ENCODE assay signal across 2 cellular contexts in the genomic region with DNA sequence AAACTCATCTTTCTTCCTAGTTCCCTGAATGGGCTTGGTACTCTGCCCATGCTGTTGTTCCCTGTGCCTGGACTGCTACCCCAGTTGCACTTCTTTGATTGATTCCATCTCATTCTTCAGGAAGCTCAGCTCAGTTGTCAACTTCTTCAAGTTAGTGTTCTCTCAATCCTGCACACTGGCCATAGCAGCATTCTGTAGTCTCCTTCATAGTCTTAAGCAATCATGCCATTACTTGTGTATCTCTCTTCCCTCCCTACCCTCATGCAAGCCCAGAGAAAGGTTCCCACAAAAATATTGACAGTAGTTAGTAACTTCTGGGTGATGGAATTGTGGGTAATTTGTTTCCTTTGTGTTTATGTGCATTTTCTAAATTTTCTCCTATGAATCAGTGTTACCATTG.
TF ChIP-seq lines count a peak whose summit lies in the region.

No MANE protein-coding gene starts in this region.

TF ChIP-seq in HepG2, 621 proteins besides CTCF, POLR2A, EP300 and RAD21:
- TF ChIP-seq ZFP90 (CRISPR knock-in tag; IDR thresholded peaks at IDR 0.05; ENCODE audit: borderline replicate concordance): peak; percentile 98
- no peak for TF ChIP-seq RBFOX2 (IDR thresholded peaks at IDR 0.05; ENCODE audit: low read depth, low read length)

TF ChIP-seq in H1, 55 proteins besides CTCF, POLR2A, EP300 and RAD21:
- TF ChIP-seq ASH2L (IDR thresholded peaks at IDR 0.05; ENCODE audit: low read length) (no peak), CHD1 (IDR thresholded peaks at IDR 0.05; ENCODE audit: low read depth, low read length) (no peak), GABPA (IDR thresholded peaks at IDR 0.05; ENCODE audit: borderline replicate concordance, insufficient read depth, low read length) (no peak), BRCA1 (IDR thresholded peaks at IDR 0.05; ENCODE audit: low read depth, low read length) (no peak), TBP (IDR thresholded peaks at IDR 0.05; ENCODE audit: low read depth, low read length) (no peak), YY1 (IDR thresholded peaks at IDR 0.05; ENCODE audit: low read depth, low read length) (no peak), CBX8 (IDR thresholded peaks at IDR 0.05; ENCODE audit: borderline replicate concordance, low read depth, low read length) (no peak), CTBP2 (IDR thresholded peaks at IDR 0.05; ENCODE audit: borderline replicate concordance, insufficient read depth, insufficient read length, low read length) (no peak), CEBPB (IDR thresholded peaks at IDR 0.05; ENCODE audit: low read depth, low read length) (no peak), BCL11A (IDR thresholded peaks at IDR 0.05; ENCODE audit: low read depth in 2 of 2, low read length in 2 of 2) (no peak), SIN3A (conservative IDR thresholded peaks at IDR 0.05 in 1 of 2, IDR thresholded peaks at IDR 0.05 in 1 of 2; ENCODE audit: low read depth in 1 of 2, low read length in 2 of 2) (no peak), NRF1 (IDR thresholded peaks at IDR 0.05; ENCODE audit: low read depth, low read length) (no peak), KDM1A (IDR thresholded peaks at IDR 0.05; ENCODE audit: borderline replicate concordance, low read length) (no peak), BACH1 (IDR thresholded peaks at IDR 0.05; ENCODE audit: low read length) (no peak)
- TF ChIP-seq, protein P1, sequence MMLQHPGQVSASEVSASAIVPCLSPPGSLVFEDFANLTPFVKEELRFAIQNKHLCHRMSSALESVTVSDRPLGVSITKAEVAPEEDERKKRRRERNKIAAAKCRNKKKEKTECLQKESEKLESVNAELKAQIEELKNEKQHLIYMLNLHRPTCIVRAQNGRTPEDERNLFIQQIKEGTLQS (IDR thresholded peaks at IDR 0.05; ENCODE audit: insufficient read depth, low read depth, low read length): no peak
